In genomic region chr13:95354680-95355487, GRCh38 we compare ENCODE assay signal across 2 cellular contexts.
TF ChIP-seq lines count a peak whose summit lies in the region.

No MANE protein-coding gene starts in this region.

TF ChIP-seq in K562, 482 proteins besides CTCF, POLR2A, EP300 and RAD21:
- TF ChIP-seq SLC30A9 (CRISPR knock-in tag; IDR thresholded peaks at IDR 0.05), result no peak
- TF ChIP-seq DLX4 (CRISPR knock-in tag; IDR thresholded peaks at IDR 0.05), result no peak
- TF ChIP-seq NR0B1 (IDR thresholded peaks at IDR 0.05; ENCODE audit: partially characterized antibody), result no peak
- no peak for TF ChIP-seq TBP (optimal IDR thresholded peaks at IDR 0.05; ENCODE audit: low read depth, low read length)
- TF ChIP-seq CREB3 (tag; conservative IDR thresholded peaks at IDR 0.05; ENCODE audit: low read depth), result no peak
- TF ChIP-seq GMEB1 (CRISPR knock-in tag; IDR thresholded peaks at IDR 0.05), result no peak
TF ChIP-seq in K562: peak in this region for 0.

TF ChIP-seq in HepG2, 621 proteins besides CTCF, POLR2A, EP300 and RAD21:
- no peak for TF ChIP-seq ZNF781 (CRISPR knock-in tag; IDR thresholded peaks at IDR 0.05; ENCODE audit: borderline replicate concordance, not compliant biosample characterization)
- 0 out of 2 replicates have a peak, but pooled peaks have one; percentile 14 for TF ChIP-seq ZNF7 (CRISPR knock-in tag; IDR thresholded peaks at IDR 0.05)
- TF ChIP-seq ZNF232 (CRISPR knock-in tag; IDR thresholded peaks at IDR 0.05; ENCODE audit: borderline replicate concordance), result peak; percentile 96; the same call in 1 of the 2 replicates
- TF ChIP-seq ZNF652 (CRISPR knock-in tag; IDR thresholded peaks at IDR 0.05; ENCODE audit: borderline replicate concordance, low read depth), result peak; percentile 80
